In genomic region chr3:45955706-45956105, GRCh38 we compare ENCODE assay signal across 14 cellular contexts.
DNase-seq lines count a peak whose midpoint lies in the region; ATAC-seq lines count a peak whose summit lies in the region.
"Had no signal": no experiment of that assay in that cellular context is flagged by ENCODE, and none has a peak within 500 bp of the region (broad histone marks: within the 10 kb centered on the region; RNA-seq: fewer than 3 reads in every experiment).

No MANE protein-coding gene starts in this region.

- peak overlapping the region in 1 of 2 donors; percentile 27 for H3K27ac Mint-ChIP-seq in stimulated activated naive CD8-positive, alpha-beta T cell treated with anti-CD3 and anti-CD28 coated beads, Interleukin-15, amount 100 ng/mL, for 72 hours
- peak overlapping the region; percentile 52 for H3K27ac Mint-ChIP-seq in stimulated activated effector memory CD8-positive, alpha-beta T cell treated with anti-CD3 and anti-CD28 coated beads, Interleukin-12 subunit alpha, Interleukin-12 subunit beta, amount 100 ng/mL, for 72 hours
- H3K27ac Mint-ChIP-seq: CD4-positive, alpha-beta T cell; GM23338; HFFc6 had no signal

- peak; percentile 13 for DNase-seq in activated CD8-positive, alpha-beta memory T cell treated with anti-CD3 and anti-CD28 coated beads, Interleukin-2, amount 50 U/mL, for 48 hours
- no peak for DNase-seq in activated CD8-positive, alpha-beta memory T cell treated with anti-CD3 and anti-CD28 coated beads, Interleukin-2, amount 50 U/mL, for 4 hours
- no peak for DNase-seq in stimulated activated naive CD8-positive, alpha-beta T cell treated with anti-CD3 and anti-CD28 coated beads, Interleukin-15, Interleukin-2, amounts not matched to agents 100 U/mL and 50 U/mL, for 24 hours
- no peak for DNase-seq in stimulated activated naive CD8-positive, alpha-beta T cell treated with anti-CD3 and anti-CD28 coated beads, Interleukin-15, amount 100 ng/mL, for 72 hours
- no peak for DNase-seq in stimulated activated effector memory CD8-positive, alpha-beta T cell treated with anti-CD3 and anti-CD28 coated beads, Interleukin-12 subunit alpha, Interleukin-12 subunit beta, amount 100 ng/mL, for 72 hours (ENCODE audit: low spot score in 2 of 2)
- DNase-seq in activated gamma-delta T cell treated with Interleukin-2 at 50 U/mL for 16 hours = no peak
- DNase-seq: AML-193; Caco-2; CD4-positive, alpha-beta T cell; HFFc6 had no signal

- peaks cover 54% of the 10 kb centered on the region for H3K4me1 Mint-ChIP-seq in stimulated activated naive CD8-positive, alpha-beta T cell treated with anti-CD3 and anti-CD28 coated beads, Interleukin-15, amount 100 ng/mL, for 72 hours
- H3K4me1 Mint-ChIP-seq in stimulated activated effector memory CD8-positive, alpha-beta T cell treated with anti-CD3 and anti-CD28 coated beads, Interleukin-12 subunit alpha, Interleukin-12 subunit beta, amount 100 ng/mL, for 72 hours = peaks cover 81% of the 10 kb centered on the region
- H3K4me1 Mint-ChIP-seq: GM23338 had no signal

- ATAC-seq in stimulated activated naive CD8-positive, alpha-beta T cell treated with anti-CD3 and anti-CD28 coated beads, Interleukin-15, Interleukin-2, amounts not matched to agents 100 U/mL and 50 U/mL, for 24 hours = peak; percentile 67
- ATAC-seq in stimulated activated naive CD8-positive, alpha-beta T cell treated with anti-CD3 and anti-CD28 coated beads, Interleukin-15, amount 100 ng/mL, for 72 hours = no peak
- no peak for ATAC-seq in stimulated activated effector memory CD8-positive, alpha-beta T cell treated with anti-CD3 and anti-CD28 coated beads, Interleukin-12 subunit alpha, Interleukin-12 subunit beta, amount 100 ng/mL, for 72 hours
- ATAC-seq in HG03095 (IDR thresholded peaks at IDR 0.05; ENCODE audit: unreplicated experiment) = no peak
- ATAC-seq: A549, GM23338, HCT116 had no signal

- H3K4me3 Mint-ChIP-seq in stimulated activated naive CD8-positive, alpha-beta T cell treated with anti-CD3 and anti-CD28 coated beads, Interleukin-15, amount 100 ng/mL, for 72 hours = no peak overlapping the region
- peak overlapping the region; percentile 17 for H3K4me3 Mint-ChIP-seq in stimulated activated effector memory CD8-positive, alpha-beta T cell treated with anti-CD3 and anti-CD28 coated beads, Interleukin-12 subunit alpha, Interleukin-12 subunit beta, amount 100 ng/mL, for 72 hours
- H3K4me3 Mint-ChIP-seq: CD4-positive, alpha-beta T cell; GM23338; HFFc6 had no signal

- peaks cover 0 to 1% of the 10 kb centered on the region in 2 donors for H3K9me3 Mint-ChIP-seq in stimulated activated naive CD8-positive, alpha-beta T cell treated with anti-CD3 and anti-CD28 coated beads, Interleukin-15, amount 100 ng/mL, for 72 hours
- H3K9me3 Mint-ChIP-seq in stimulated activated effector memory CD8-positive, alpha-beta T cell treated with anti-CD3 and anti-CD28 coated beads, Interleukin-12 subunit alpha, Interleukin-12 subunit beta, amount 100 ng/mL, for 72 hours = no peaks in the 10 kb centered on the region
- H3K9me3 Mint-ChIP-seq: CD4-positive, alpha-beta T cell; GM23338; HFFc6 had no signal

- H3K27me3 Mint-ChIP-seq in stimulated activated naive CD8-positive, alpha-beta T cell treated with anti-CD3 and anti-CD28 coated beads, Interleukin-15, amount 100 ng/mL, for 72 hours = no peaks in the 10 kb centered on the region
- H3K27me3 Mint-ChIP-seq: CD4-positive, alpha-beta T cell had no signal

- H3K36me3 Mint-ChIP-seq in stimulated activated effector memory CD8-positive, alpha-beta T cell treated with anti-CD3 and anti-CD28 coated beads, Interleukin-12 subunit alpha, Interleukin-12 subunit beta, amount 100 ng/mL, for 72 hours = peaks cover 100% of the 10 kb centered on the region
